In the genomic region with DNA sequence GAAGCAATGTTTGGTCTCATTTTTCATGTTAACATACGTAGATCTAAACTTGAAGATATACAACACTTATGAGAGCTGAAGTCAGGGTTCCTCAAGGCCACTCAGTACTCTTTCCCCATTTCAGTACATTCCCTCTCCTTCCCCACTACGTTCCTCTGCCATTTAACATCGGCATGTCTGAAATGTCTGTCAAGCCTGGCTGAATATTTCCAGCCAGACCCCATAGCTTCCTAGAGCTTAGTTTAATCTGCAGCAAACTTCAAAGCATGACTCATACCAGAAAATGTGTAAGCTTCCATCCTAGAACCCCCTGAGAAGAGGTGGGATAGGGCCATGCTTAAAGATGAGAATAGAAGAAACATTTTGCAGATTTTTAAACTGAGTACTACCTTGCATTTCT, we compare ENCODE assay signal across 18 cellular contexts. TPM values are rescaled to one million over a fixed set of nuclear protein-coding genes. Genes with fewer than 3 reads are reported as not detected.
"Had no signal": no experiment of that assay in that cellular context is flagged by ENCODE, and none has a peak within 500 bp of the region (broad histone marks: within the 10 kb centered on the region; RNA-seq: fewer than 3 reads in every experiment).

No MANE protein-coding gene starts in this region.

- ATAC-seq: activated CD8-positive, alpha-beta T cell treated with anti-CD3 and anti-CD28 coated beads, Interleukin-2, amount 10 ng/mL, durations not matched to agents 7 days and 5 days; activated T-cell treated with anti-CD3 and anti-CD28 coated beads, Interleukin-2, amount 50 U/mL, for 4 hours; esophagus mucosa; gastroesophageal sphincter; heart left ventricle; mucosa of descending colon; naive thymus-derived CD4-positive, alpha-beta T cell; stimulated activated naive B cell treated with anti-CD40 and anti-IgM and Interleukin-4, amounts not matched to agents 10 μg/mL and 1 μg/mL and 100 μg/mL, for 72 hours; upper lobe of right lung had no signal

- DNase-seq: activated CD4-positive, alpha-beta T cell treated with anti-CD3 and anti-CD28 coated beads, Interleukin-2, amount 10 ng/mL, durations not matched to agents 7 days and 5 days; activated CD8-positive, alpha-beta T cell treated with anti-CD3 and anti-CD28 coated beads, Interleukin-2, amount 10 ng/mL, durations not matched to agents 7 days and 5 days; activated naive CD4-positive, alpha-beta T cell treated with anti-CD3 and anti-CD28 coated beads, Interleukin-2, amount 10 ng/mL, durations not matched to agents 7 days and 5 days; activated T-cell treated with anti-CD3 and anti-CD28 coated beads, Interleukin-2, amount 50 U/mL, for 4 hours; amniotic stem cell; central memory CD4-positive, alpha-beta T cell; heart left ventricle; mucosa of descending colon; naive thymus-derived CD4-positive, alpha-beta T cell; sigmoid colon; stimulated activated naive B cell treated with anti-CD40 and anti-IgM and Interleukin-4, amounts not matched to agents 10 μg/mL and 1 μg/mL and 100 μg/mL, for 72 hours; T1000; upper lobe of right lung had no signal

- H3K4me1 Mint-ChIP-seq: memory B cell; stimulated activated naive B cell treated with anti-CD40 and anti-IgM and Interleukin-4, amounts not matched to agents 10 μg/mL and 1 μg/mL and 100 μg/mL, for 72 hours had no signal

- H3K27ac Mint-ChIP-seq: activated CD4-positive, alpha-beta T cell treated with anti-CD3 and anti-CD28 coated beads, Interleukin-2, amount 10 ng/mL, durations not matched to agents 7 days and 5 days; activated CD8-positive, alpha-beta T cell treated with anti-CD3 and anti-CD28 coated beads, Interleukin-2, amount 10 ng/mL, durations not matched to agents 7 days and 5 days; activated naive CD4-positive, alpha-beta T cell treated with anti-CD3 and anti-CD28 coated beads, Interleukin-2, amount 10 ng/mL, durations not matched to agents 7 days and 5 days; brain; memory B cell; stimulated activated naive B cell treated with anti-CD40 and anti-IgM and Interleukin-4, amounts not matched to agents 10 μg/mL and 1 μg/mL and 100 μg/mL, for 72 hours had no signal

- H3K36me3 Mint-ChIP-seq: brain; memory B cell; stimulated activated naive B cell treated with anti-CD40 and anti-IgM and Interleukin-4, amounts not matched to agents 10 μg/mL and 1 μg/mL and 100 μg/mL, for 72 hours had no signal

- H3K4me3 Mint-ChIP-seq: activated CD4-positive, alpha-beta T cell treated with anti-CD3 and anti-CD28 coated beads, Interleukin-2, amount 10 ng/mL, durations not matched to agents 7 days and 5 days; activated CD8-positive, alpha-beta T cell treated with anti-CD3 and anti-CD28 coated beads, Interleukin-2, amount 10 ng/mL, durations not matched to agents 7 days and 5 days; activated naive CD4-positive, alpha-beta T cell treated with anti-CD3 and anti-CD28 coated beads, Interleukin-2, amount 10 ng/mL, durations not matched to agents 7 days and 5 days; activated T-cell treated with anti-CD3 and anti-CD28 coated beads, Interleukin-2, amount 50 U/mL, for 4 hours; brain; memory B cell; stimulated activated naive B cell treated with anti-CD40 and anti-IgM and Interleukin-4, amounts not matched to agents 10 μg/mL and 1 μg/mL and 100 μg/mL, for 72 hours had no signal

- H3K9me3 Mint-ChIP-seq: activated T-cell treated with anti-CD3 and anti-CD28 coated beads, Interleukin-2, amount 50 U/mL, for 4 hours; brain; memory B cell; stimulated activated naive B cell treated with anti-CD40 and anti-IgM and Interleukin-4, amounts not matched to agents 10 μg/mL and 1 μg/mL and 100 μg/mL, for 72 hours had no signal

RNA-seq across cellular contexts. Expression of gene GZMA, which starts 6.2 kb away (rescaled TPM):
- total RNA-seq: SK-MEL-5 had no signal

RNA-seq across cellular contexts. Expression of gene GPX8, which starts 51.3 kb away (rescaled TPM):
- total RNA-seq: activated CD4-positive, alpha-beta T cell treated with anti-CD3 and anti-CD28 coated beads, Interleukin-2, amount 10 ng/mL, durations not matched to agents 7 days and 5 days; activated CD8-positive, alpha-beta T cell treated with anti-CD3 and anti-CD28 coated beads, Interleukin-2, amount 10 ng/mL, durations not matched to agents 7 days and 5 days; naive thymus-derived CD4-positive, alpha-beta T cell had no signal
- polyA plus RNA-seq: naive thymus-derived CD4-positive, alpha-beta T cell had no signal
